ENCODE assay signal across 8 cellular contexts in the genomic region with DNA sequence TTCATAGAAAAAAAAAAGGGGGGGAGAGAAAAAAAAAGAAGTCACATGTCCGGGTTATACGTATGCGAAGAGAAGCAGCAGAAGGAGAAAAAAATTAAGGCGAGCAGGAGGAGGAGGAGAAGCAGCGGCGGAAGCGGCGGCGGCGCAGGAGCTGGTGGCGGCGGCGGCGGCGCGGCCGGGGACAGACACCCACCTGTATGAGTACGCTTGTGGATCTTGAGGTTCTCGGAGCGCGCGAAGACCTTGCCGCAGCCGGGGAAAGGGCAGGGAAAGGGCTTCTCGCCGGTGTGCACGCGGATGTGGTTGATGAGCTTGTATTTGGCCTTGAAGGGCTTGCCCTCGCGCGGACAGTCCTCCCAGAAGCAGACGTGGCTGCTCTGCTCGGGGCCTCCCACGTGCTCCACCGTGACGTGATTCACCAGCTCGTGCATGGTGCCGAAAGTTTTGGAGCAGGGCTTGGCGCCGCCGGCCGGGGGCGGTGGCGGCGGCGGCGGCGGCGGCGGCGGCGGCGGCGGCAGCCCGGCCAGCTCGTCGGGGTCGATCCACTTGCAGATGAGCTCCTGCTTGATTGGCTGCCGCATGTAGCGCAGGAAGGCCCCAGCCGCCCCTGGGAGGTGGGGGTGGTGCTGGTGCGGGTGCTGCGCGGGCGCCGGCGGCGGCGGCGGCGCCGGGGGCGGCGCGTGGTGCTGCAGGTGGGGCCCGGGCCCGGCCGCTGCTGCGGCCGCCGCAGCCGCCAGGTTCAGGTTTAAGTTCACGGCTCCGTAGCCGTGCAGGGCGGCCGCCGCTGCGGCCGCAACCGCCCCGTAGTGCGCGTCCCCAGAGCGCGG. TPM values are rescaled to one million over a fixed set of nuclear protein-coding genes. Genes with fewer than 3 reads are reported as not detected.
DNase-seq lines count a peak whose midpoint lies in the region; ATAC-seq and TF ChIP-seq lines count a peak whose summit lies in the region.

No MANE protein-coding gene starts in this region.

- POLR2A ChIA-PET in MCF 10A (lab: Yijun Ruan, JAX), result no interaction called here

- no peaks in the 10 kb centered on the region for H3K9me3 Mint-ChIP-seq in MCF 10A (ENCODE audit: unreplicated experiment)

- H3K36me3 Mint-ChIP-seq in MCF 10A (ENCODE audit: insufficient read depth, unreplicated experiment), result no peaks in the 10 kb centered on the region

- no TSS peak for BruUV-seq in MCF 10A (replicated peaks; lab: Mats Ljungman, UMichigan)

- peaks cover 9% of the 10 kb centered on the region for H3K4me1 ChIP-seq in NT2/D1 (ENCODE audit: insufficient read depth, insufficient read length)
- H3K4me1 ChIP-seq in mucosa of descending colon (ENCODE audit: low read depth), result peaks cover 37% of the 10 kb centered on the region
- H3K4me1 ChIP-seq in prostate gland (replicated peaks), result peaks cover 16% of the 10 kb centered on the region

- H3K4me3 Mint-ChIP-seq in MCF 10A (ENCODE audit: unreplicated experiment), result peak overlapping the region; percentile 35

- H3K27me3 Mint-ChIP-seq in MCF 10A (ENCODE audit: insufficient read depth, unreplicated experiment), result peaks cover 21% of the 10 kb centered on the region

- CTCF ChIA-PET in MCF 10A (lab: Yijun Ruan, JAX), result interaction anchor here (0.6 kb wide), 1 partner anchor 293 kb away, joined by 3 read pairs; no protein-coding TSS in a partner anchor

- TF ChIP-seq POLR2A in GM18505 (IDR thresholded peaks at IDR 0.05; ENCODE audit: borderline replicate concordance, extremely low read depth, insufficient read depth, insufficient read length) (no peak), prostate gland (IDR thresholded peaks at IDR 0.05) (no peak)

- no peaks in the 10 kb centered on the region for H3K4me1 Mint-ChIP-seq in MCF 10A (ENCODE audit: insufficient read depth, unreplicated experiment)

- H3K27ac Mint-ChIP-seq in MCF 10A (ENCODE audit: low read depth, unreplicated experiment), result no peak overlapping the region

- peak overlapping the region; percentile 82 for H3K9ac ChIP-seq in NT2/D1 (ENCODE audit: insufficient read length, low read depth)

- 2% methylated on average over 53 of the region's 96 CpGs for WGBS in prostate gland

- H3K4me3 ChIP-seq in NT2/D1 (ENCODE audit: insufficient read length, low read depth) (peak overlapping the region; percentile 75), mucosa of descending colon (no peak overlapping the region), prostate gland (no peak overlapping the region)

- H3K9me3 ChIP-seq in NT2/D1 (ENCODE audit: insufficient read depth, low read length) (no peaks in the 10 kb centered on the region), mucosa of descending colon (no peaks in the 10 kb centered on the region), prostate gland (no peaks in the 10 kb centered on the region)

- H3K27ac ChIP-seq in prostate gland, result no peak overlapping the region

- intact Hi-C loops in MCF 10A (cut with micrococcal nuclease) (no loop called here), mucosa of descending colon (cut with DNase I, micrococcal nuclease) (no loop called here), prostate gland (cut with DNase I) (no loop called here)

- DNase-seq in 8988T (peak; percentile 85), NT2/D1 (ENCODE audit: low read depth, low spot score) (no peak), MCF 10A (ENCODE audit: unreplicated experiment) (no peak), mucosa of descending colon (no peak), cerebellar nuclear complex (lab: John Stamatoyannopoulos, UW) (no peak), prostate gland (ENCODE audit: low spot score) (no peak)

- peaks cover 5% of the 10 kb centered on the region for H3K36me3 ChIP-seq in NT2/D1 (ENCODE audit: insufficient read depth, insufficient read length, low read length)
- H3K36me3 ChIP-seq in mucosa of descending colon (ENCODE audit: low read depth), result no peaks in the 10 kb centered on the region
- H3K36me3 ChIP-seq in prostate gland, result no peaks in the 10 kb centered on the region

- H3K27me3 ChIP-seq in NT2/D1 (ENCODE audit: insufficient read depth, insufficient read length) (peaks cover 66% of the 10 kb centered on the region), prostate gland (replicated peaks; ENCODE audit: insufficient read depth) (peaks cover 77% of the 10 kb centered on the region)

- TF ChIP-seq CTCF in MCF 10A (IDR thresholded peaks at IDR 0.05; ENCODE audit: unreplicated experiment) (no peak), mucosa of descending colon (IDR thresholded peaks at IDR 0.05) (no peak), prostate gland (IDR thresholded peaks at IDR 0.05) (no peak)

- ATAC-seq in GM18505 (IDR thresholded peaks at IDR 0.05; ENCODE audit: unreplicated experiment) (peak; percentile 47), mucosa of descending colon (peak; percentile 40), HG02973 (IDR thresholded peaks at IDR 0.05; ENCODE audit: unreplicated experiment) (no peak)

RNA-seq across cellular contexts. Expression of a gene that starts 1.4 kb away (rescaled TPM):
- total RNA-seq in MCF 10A (2022) (not detected in 2 replicates), mucosa of descending colon (not detected), prostate gland (under 1 TPM; 0.09 to 0.45 TPM)

RNA-seq across cellular contexts. Expression of a gene that starts 11.4 kb away (rescaled TPM):
- total RNA-seq in MCF 10A (2022), result 7.0 and 8.2 TPM in 2 replicates
- total RNA-seq in mucosa of descending colon, result under 1 TPM in 2 of 3 donors, not detected in 1; 0.09 to 0.31 TPM
- under 1 TPM; 0.05 to 0.51 TPM for total RNA-seq in prostate gland
